ENCODE assay signal across 8 cellular contexts in the genomic region with DNA sequence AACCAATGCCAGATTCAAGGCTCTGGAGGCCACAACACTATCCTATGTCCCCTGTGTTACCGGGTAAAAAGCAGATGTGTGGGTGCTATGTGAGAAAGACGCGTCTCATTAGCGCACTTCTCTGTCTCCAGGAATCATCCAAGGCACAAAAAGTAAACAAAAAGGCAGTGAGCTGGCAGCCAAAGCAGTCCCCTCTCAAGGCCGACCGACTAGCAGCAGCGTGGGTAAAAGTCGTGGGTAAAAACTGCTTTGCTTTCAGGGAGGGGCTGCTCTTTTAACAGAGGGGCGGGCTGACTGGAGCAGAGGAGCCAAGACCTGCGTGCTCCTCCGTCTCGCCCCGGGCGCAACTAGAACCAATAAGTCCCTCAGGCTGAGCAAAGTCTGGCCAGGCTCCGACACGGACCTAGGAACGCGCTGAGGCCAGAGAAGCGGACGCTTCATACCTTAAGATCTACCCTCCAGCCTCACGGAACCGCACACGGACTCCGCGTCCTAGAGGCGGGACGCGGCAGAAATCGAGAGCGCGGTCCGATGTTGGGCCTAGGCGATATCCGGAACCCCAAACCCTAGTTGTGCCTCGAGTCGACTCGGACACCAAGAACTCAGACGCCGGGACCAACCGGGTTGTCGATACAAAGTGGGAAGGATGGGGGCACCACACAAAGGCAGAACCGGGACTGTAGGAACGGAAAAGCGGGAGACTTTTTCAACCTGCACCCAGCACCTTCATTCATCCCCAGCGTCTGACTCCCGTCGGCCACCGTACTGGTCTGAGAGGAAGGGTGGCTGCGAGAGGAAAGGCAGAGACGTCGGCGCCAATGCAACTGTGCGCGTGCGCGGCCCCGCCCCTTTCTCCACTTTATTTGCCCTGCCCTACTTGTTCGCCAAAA. TPM values are rescaled to one million over a fixed set of nuclear protein-coding genes. Genes with fewer than 3 reads are reported as not detected.
DNase-seq lines count a peak whose midpoint lies in the region; TF ChIP-seq lines count a peak whose summit lies in the region.

A gene with protein sequence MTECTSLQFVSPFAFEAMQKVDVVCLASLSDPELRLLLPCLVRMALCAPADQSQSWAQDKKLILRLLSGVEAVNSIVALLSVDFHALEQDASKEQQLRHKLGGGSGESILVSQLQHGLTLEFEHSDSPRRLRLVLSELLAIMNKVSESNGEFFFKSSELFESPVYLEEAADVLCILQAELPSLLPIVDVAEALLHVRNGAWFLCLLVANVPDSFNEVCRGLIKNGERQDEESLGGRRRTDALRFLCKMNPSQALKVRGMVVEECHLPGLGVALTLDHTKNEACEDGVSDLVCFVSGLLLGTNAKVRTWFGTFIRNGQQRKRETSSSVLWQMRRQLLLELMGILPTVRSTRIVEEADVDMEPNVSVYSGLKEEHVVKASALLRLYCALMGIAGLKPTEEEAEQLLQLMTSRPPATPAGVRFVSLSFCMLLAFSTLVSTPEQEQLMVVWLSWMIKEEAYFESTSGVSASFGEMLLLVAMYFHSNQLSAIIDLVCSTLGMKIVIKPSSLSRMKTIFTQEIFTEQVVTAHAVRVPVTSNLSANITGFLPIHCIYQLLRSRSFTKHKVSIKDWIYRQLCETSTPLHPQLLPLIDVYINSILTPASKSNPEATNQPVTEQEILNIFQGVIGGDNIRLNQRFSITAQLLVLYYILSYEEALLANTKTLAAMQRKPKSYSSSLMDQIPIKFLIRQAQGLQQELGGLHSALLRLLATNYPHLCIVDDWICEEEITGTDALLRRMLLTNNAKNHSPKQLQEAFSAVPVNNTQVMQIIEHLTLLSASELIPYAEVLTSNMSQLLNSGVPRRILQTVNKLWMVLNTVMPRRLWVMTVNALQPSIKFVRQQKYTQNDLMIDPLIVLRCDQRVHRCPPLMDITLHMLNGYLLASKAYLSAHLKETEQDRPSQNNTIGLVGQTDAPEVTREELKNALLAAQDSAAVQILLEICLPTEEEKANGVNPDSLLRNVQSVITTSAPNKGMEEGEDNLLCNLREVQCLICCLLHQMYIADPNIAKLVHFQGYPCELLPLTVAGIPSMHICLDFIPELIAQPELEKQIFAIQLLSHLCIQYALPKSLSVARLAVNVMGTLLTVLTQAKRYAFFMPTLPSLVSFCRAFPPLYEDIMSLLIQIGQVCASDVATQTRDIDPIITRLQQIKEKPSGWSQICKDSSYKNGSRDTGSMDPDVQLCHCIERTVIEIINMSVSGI (minus strand): TSS at position 772 of the 890 bp plus-strand sequence. CDS start 1,338 bp downstream, outside the sequence.

- H3K9ac ChIP-seq in ES-I3 (ENCODE audit: low read depth, low read length): peak within 1 kb of the TSS; percentile 81

- no peak for TF ChIP-seq CTCF in HFF-Myc (IDR thresholded peaks at IDR 0.05; ENCODE audit: low read depth, low read length, missing control alignments)

- DNase-seq in HFF-Myc (ENCODE audit: extremely low read depth, low read depth) (peak; percentile 82), NAMALWA (ENCODE audit: low spot score) (peak; percentile 95), SK-MEL-5 (ENCODE audit: low read depth, low spot score) (peak; percentile 98), globus pallidus (ENCODE audit: low spot score) (peak; percentile 93), nucleus accumbens (lab: John Stamatoyannopoulos, UW) (peak; percentile 30 to 97 (median 90)), superior temporal gyrus (ENCODE audit: extremely low spot score) (peak; percentile 97)
- peak; percentile 95 for DNase-seq in activated naive CD4-positive, alpha-beta T cell treated with Interleukin-2 at 50 U/mL for 16 hours

- H3K9me3 ChIP-seq in ES-I3 (ENCODE audit: control insufficient read depth, insufficient read depth, low read length): no peaks in the 10 kb centered on the region

- in situ Hi-C loops in SK-MEL-5 (cut with HindIII; ENCODE audit: low pct_unique_long_range_greater_than_20kb, low sequenced_read_pairs): no loop called here

- peaks cover 6% of the 10 kb centered on the region; the same call in 1 of the 2 replicates for H3K4me1 ChIP-seq in ES-I3 (ENCODE audit: insufficient read depth, low read length)

- H3K36me3 ChIP-seq in ES-I3 (ENCODE audit: insufficient read depth, low read length): no peaks in the 10 kb centered on the region

- H3K4me3 ChIP-seq in HFF-Myc (replicated peaks; ENCODE audit: low read depth, low read length): peak within 1 kb of the TSS; percentile 57

RNA-seq across cellular contexts. Expression of the gene that starts here (rescaled TPM):
- 34.9 and 35.2 TPM in 2 replicates for total RNA-seq in SK-MEL-5 (2014; rRNA removed; shearing (Covaris generic))
- 17.4 and 22.5 TPM in 2 replicates for polyA plus RNA-seq in SK-MEL-5 (2015; cell fraction: cytosol; rRNA removed)
- polyA plus RNA-seq in SK-MEL-5 (2015; cell fraction: nucleus; rRNA removed): 54.0 and 56.9 TPM in 2 replicates

Comparison
In these comparisons a context has a peak if more than half of its experiments do, and no peak if none do; other contexts are left out.
1. Peak in every context shown above with its lines: DNase-seq and H3K4me3 ChIP-seq.